In genomic region chr7:76281706-76282343, GRCh38 we compare ENCODE assay signal across 10 cellular contexts. TPM values are rescaled to one million over a fixed set of nuclear protein-coding genes. Genes with fewer than 3 reads are reported as not detected.
DNase-seq lines count a peak whose midpoint lies in the region; ATAC-seq and TF ChIP-seq lines count a peak whose summit lies in the region.
"Had no signal": no experiment of that assay in that cellular context is flagged by ENCODE, and none has a peak within 500 bp of the region (broad histone marks: within the 10 kb centered on the region; RNA-seq: fewer than 3 reads in every experiment).

No MANE protein-coding gene starts in this region.

- H3K36me3 ChIP-seq in suprapubic skin (no peaks in the 10 kb centered on the region), WERI-Rb-1 (peaks cover 28% of the 10 kb centered on the region)

- H3K4me3 ChIP-seq in astrocyte of the cerebellum (ENCODE audit: low read depth, low read length): peak overlapping the region; percentile 23
- peak overlapping the region; percentile 62 for H3K4me3 ChIP-seq in iPS-18c (ENCODE audit: insufficient read depth, low read depth, low read length)
- H3K4me3 ChIP-seq in suprapubic skin: peak overlapping the region; percentile 70
- no peak overlapping the region for H3K4me3 ChIP-seq in WERI-Rb-1 (ENCODE audit: low read depth, low read length)

- 4% methylated on average over 14 of the region's 36 CpGs for WGBS in suprapubic skin

- no peak for TF ChIP-seq POLR2A in suprapubic skin (IDR thresholded peaks at IDR 0.05)

- H3K27me3 Mint-ChIP-seq in activated CD4-positive, alpha-beta T cell treated with anti-CD3 and anti-CD28 coated beads, Interleukin-2, amount 10 ng/mL, durations not matched to agents 7 days and 5 days: peaks cover 55% of the 10 kb centered on the region

- H3K27ac Mint-ChIP-seq in activated CD4-positive, alpha-beta T cell treated with anti-CD3 and anti-CD28 coated beads, Interleukin-2, amount 10 ng/mL, durations not matched to agents 7 days and 5 days: no peak overlapping the region
- H3K27ac Mint-ChIP-seq: activated naive CD4-positive, alpha-beta T cell treated with anti-CD3 and anti-CD28 coated beads, Interleukin-2, amount 50 U/mL, for 72 hours had no signal

- TF ChIP-seq EP300 in suprapubic skin (IDR thresholded peaks at IDR 0.05): no peak

- CTCF ChIA-PET in activated CD4-positive, alpha-beta T cell treated with anti-CD3 and anti-CD28 coated beads, Interleukin-2, amount 10 ng/mL, durations not matched to agents 7 days and 5 days (lab: Charles Lee): interaction anchor here (0.9 to 4.4 kb wide), 7 partner anchors 7 to 94 kb away, joined by 3 to 29 read pairs (median 5); no protein-coding TSS in a partner anchor

- in situ Hi-C loops in astrocyte of the cerebellum (cut with HindIII; ENCODE audit: low sequenced_read_pairs): loop anchor here (10.0 kb wide), 1 partner anchor 57 kb away; no protein-coding TSS in a partner anchor

- peaks cover 23% of the 10 kb centered on the region for H3K27me3 ChIP-seq in suprapubic skin
- H3K27me3 ChIP-seq in WERI-Rb-1 (ENCODE audit: insufficient read depth, low read depth, severe bottlenecking): no peaks in the 10 kb centered on the region

- TF ChIP-seq CTCF in astrocyte of the cerebellum (IDR thresholded peaks at IDR 0.05; ENCODE audit: low read depth, low read length, missing control alignments): no peak
- TF ChIP-seq CTCF in suprapubic skin (IDR thresholded peaks at IDR 0.05): no peak
- no peak for TF ChIP-seq CTCF in WERI-Rb-1 (IDR thresholded peaks at IDR 0.05; ENCODE audit: low read depth, low read length)

- peaks cover 14% of the 10 kb centered on the region for H3K4me1 Mint-ChIP-seq in activated CD4-positive, alpha-beta T cell treated with anti-CD3 and anti-CD28 coated beads, Interleukin-2, amount 10 ng/mL, durations not matched to agents 7 days and 5 days

- peak overlapping the region; percentile 41 for H3K4me3 Mint-ChIP-seq in activated CD4-positive, alpha-beta T cell treated with anti-CD3 and anti-CD28 coated beads, Interleukin-2, amount 10 ng/mL, durations not matched to agents 7 days and 5 days

- H3K9me3 ChIP-seq in iPS-18c (ENCODE audit: control insufficient read depth, insufficient read depth, low read length): peaks cover 2% of the 10 kb centered on the region
- H3K9me3 ChIP-seq in suprapubic skin: no peaks in the 10 kb centered on the region
- H3K9me3 ChIP-seq in WERI-Rb-1 (ENCODE audit: severe bottlenecking): no peaks in the 10 kb centered on the region
- H3K9me3 ChIP-seq: BE2C had no signal

- H3K9me3 Mint-ChIP-seq in activated CD4-positive, alpha-beta T cell treated with anti-CD3 and anti-CD28 coated beads, Interleukin-2, amount 10 ng/mL, durations not matched to agents 7 days and 5 days: no peaks in the 10 kb centered on the region
- H3K9me3 Mint-ChIP-seq: activated naive CD4-positive, alpha-beta T cell treated with anti-CD3 and anti-CD28 coated beads, Interleukin-2, amount 50 U/mL, for 72 hours had no signal

- peaks cover 24% of the 10 kb centered on the region for H3K4me1 ChIP-seq in suprapubic skin
- H3K4me1 ChIP-seq: BE2C had no signal

- ATAC-seq in HG02870 (IDR thresholded peaks at IDR 0.05; ENCODE audit: unreplicated experiment): no peak

- POLR2A ChIA-PET in activated CD4-positive, alpha-beta T cell treated with anti-CD3 and anti-CD28 coated beads, Interleukin-2, amount 10 ng/mL, durations not matched to agents 7 days and 5 days (lab: Charles Lee): no interaction called here

- no peak for DNase-seq in activated CD4-positive, alpha-beta T cell treated with anti-CD3 and anti-CD28 coated beads, Interleukin-2, amount 10 ng/mL, durations not matched to agents 7 days and 5 days
- no peak for DNase-seq in activated CD4-positive, alpha-beta T cell treated with anti-CD3 and anti-CD28 coated beads, Interleukin-2, amount 50 U/mL, for 4 hours
- DNase-seq in astrocyte of the cerebellum (ENCODE audit: low read depth): no peak
- no peak for DNase-seq in suprapubic skin (ENCODE audit: low spot score in 2 of 2)
- DNase-seq in WERI-Rb-1: no peak
- no peak for DNase-seq in NCI-H2081 (lab: John Stamatoyannopoulos, UW)

- H3K36me3 Mint-ChIP-seq in activated CD4-positive, alpha-beta T cell treated with anti-CD3 and anti-CD28 coated beads, Interleukin-2, amount 10 ng/mL, durations not matched to agents 7 days and 5 days (ENCODE audit: low read depth): no peaks in the 10 kb centered on the region

- H3K27ac ChIP-seq in suprapubic skin: no peak overlapping the region
- no peak overlapping the region for H3K27ac ChIP-seq in WERI-Rb-1

RNA-seq across cellular contexts. Expression of gene HSPB1, which starts 20.6 kb away (rescaled TPM):
- 10 to 100 TPM; 27.0 to 28.1 TPM for total RNA-seq in activated CD4-positive, alpha-beta T cell treated with anti-CD3 and anti-CD28 coated beads, Interleukin-2, amount 10 ng/mL, durations not matched to agents 7 days and 5 days
- 1,000 to 10,000 TPM in 3 of 4 donors, 100 to 1,000 TPM in 1; 981 to 2,288 (median 2,045) TPM for total RNA-seq in suprapubic skin

Comparison
In these comparisons a context has a peak if more than half of its experiments do, and no peak if none do; other contexts are left out.
1. RNA of gene HSPB1, which starts 20.6 kb away (total RNA-seq): 981 to 2,288 TPM in suprapubic skin; 27.0 to 28.1 TPM in activated CD4-positive, alpha-beta T cell treated with anti-CD3 and anti-CD28 coated beads, Interleukin-2, amount 10 ng/mL, durations not matched to agents 7 days and 5 days; every median in the first group is over 10 times any median in the second.